ENCODE assay signal across 34 cellular contexts in the genomic region with DNA sequence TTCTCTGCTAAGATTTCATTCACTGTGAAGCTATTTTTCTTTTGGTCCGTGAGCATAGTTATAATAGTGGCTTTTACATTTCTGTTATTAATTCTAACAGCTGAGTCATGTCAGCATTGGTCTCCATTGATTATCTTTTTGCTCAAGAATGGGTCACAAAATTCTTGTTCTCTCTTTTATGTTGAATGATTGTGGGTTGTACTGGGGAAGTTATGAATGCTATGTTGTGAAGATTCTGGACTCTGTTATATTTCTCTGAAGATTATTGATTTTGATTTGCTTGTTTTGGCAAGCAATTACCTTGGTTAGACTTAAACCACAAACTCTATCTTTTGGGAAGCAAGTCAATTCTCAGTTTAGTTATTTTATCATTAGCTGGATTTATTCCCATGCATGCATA.
"Had no signal": no experiment of that assay in that cellular context is flagged by ENCODE, and none has a peak within 500 bp of the region (broad histone marks: within the 10 kb centered on the region; RNA-seq: fewer than 3 reads in every experiment).

No MANE protein-coding gene starts in this region.

- DNase-seq: Karpas-422, Kasumi-1, KG1, MG63, MM.1S, MV-4-11, NCI-H1048, NCI-H1092, NCI-H1092 treated with DMSO at 0.1 percent for 48 hours, NCI-H1105, NCI-H1105 treated with DMSO at 0.1 percent for 48 hours, NCI-H1417, NCI-H1417 treated with DMSO at 0.1 percent for 48 hours, NCI-H1436, NCI-H1436 treated with DMSO at 0.1 percent for 48 hours, NCI-H146, NCI-H1694, NCI-H1694 treated with DMSO at 0.1 percent for 48 hours, NCI-H187, NCI-H187 treated with DMSO at 0.1 percent for 48 hours, NCI-H1930, NCI-H2029, NCI-H2029 treated with DMSO at 0.1 percent for 48 hours, NCI-H2081, NCI-H2081 treated with DMSO at 0.1 percent for 48 hours, NCI-H2107, NCI-H2171, NCI-H2171 treated with DMSO at 0.1 percent for 48 hours, NCI-H2227 treated with DMSO at 0.1 percent for 48 hours, NCI-H226, NCI-H345, NCI-H446, NCI-H446 treated with DMSO at 0.1 percent for 48 hours had no signal

- H3K4me3 ChIP-seq: MG63 had no signal

- H3K27ac ChIP-seq: KMS-11 had no signal

- H3K36me3 ChIP-seq: MG63 had no signal

- H3K4me2 ChIP-seq: KMS-11 had no signal

- H3K9ac ChIP-seq: KMS-11 had no signal
